ENCODE assay signal across 27 cellular contexts in genomic region chr9:99189186-99189585, GRCh38.
"Had no signal": no experiment of that assay in that cellular context is flagged by ENCODE, and none has a peak within 500 bp of the region (broad histone marks: within the 10 kb centered on the region; RNA-seq: fewer than 3 reads in every experiment).

No MANE protein-coding gene starts in this region.

- DNase-seq: activated CD4-positive, alpha-beta T cell treated with anti-CD3 and anti-CD28 coated beads for 48 hours; activated CD4-positive, alpha-beta T cell treated with anti-CD3 and anti-CD28 coated beads, Interleukin-2, amount 50 U/mL, for 1 hour; activated CD4-positive, alpha-beta T cell treated with anti-CD3 and anti-CD28 coated beads, Interleukin-2, amount 50 U/mL, for 48 hours; activated CD8-positive, alpha-beta memory T cell treated with anti-CD3 and anti-CD28 coated beads for 24 hours; activated CD8-positive, alpha-beta T cell treated with anti-CD3 and anti-CD28 coated beads for 36 hours; activated effector memory CD4-positive, alpha-beta T cell treated with Interleukin-2 at 50 U/mL for 16 hours; activated gamma-delta T cell treated with Interleukin-2 at 50 U/mL for 16 hours; activated naive CD4-positive, alpha-beta T cell treated with anti-CD3 and anti-CD28 coated beads, Interleukin-2, amount 50 U/mL, for 16 hours; activated naive CD4-positive, alpha-beta T cell treated with Interleukin-2 at 50 U/mL for 16 hours; activated T-cell treated with anti-CD3 and anti-CD28 coated beads, Interleukin-2, amount 50 U/mL, for 4 hours; amniotic stem cell; anterior cingulate cortex; brain microvascular endothelial cell; dermis blood vessel endothelial cell; effector CD4-positive, alpha-beta T cell; effector memory CD8-positive, alpha-beta T cell; erythroblast; esophagus squamous epithelium; foreskin melanocyte; head of caudate nucleus; T-helper 2 cell had no signal

- H3K4me3 Mint-ChIP-seq: activated CD8-positive, alpha-beta T cell treated with anti-CD3 and anti-CD28 coated beads for 36 hours; activated naive CD8-positive, alpha-beta T cell; activated T-cell treated with anti-CD3 and anti-CD28 coated beads, Interleukin-2, amount 50 U/mL, for 4 hours; activated T-helper 17 cell treated with anti-CD3 and anti-CD28 coated beads, Interleukin-2, amount 50 U/mL, for 72 hours; central memory CD8-positive, alpha-beta T cell; effector memory CD8-positive, alpha-beta T cell had no signal

- ATAC-seq: activated CD4-positive, CD25-positive, alpha-beta regulatory T cell treated with anti-CD3 and anti-CD28 coated beads, Interleukin-2, amount 50 U/mL, for 24 hours; activated CD8-positive, alpha-beta T cell treated with anti-CD3 and anti-CD28 coated beads for 36 hours; activated T-cell treated with anti-CD3 and anti-CD28 coated beads, Interleukin-2, amount 50 U/mL, for 4 hours; activated T-helper 17 cell treated with anti-CD3 and anti-CD28 coated beads, Interleukin-2, amount 50 U/mL, for 72 hours; effector memory CD8-positive, alpha-beta T cell; gastroesophageal sphincter had no signal

- H3K27me3 Mint-ChIP-seq: activated naive CD8-positive, alpha-beta T cell had no signal

- H3K36me3 ChIP-seq: brain microvascular endothelial cell, esophagus squamous epithelium, gastroesophageal sphincter had no signal

- H3K9me3 ChIP-seq: esophagus squamous epithelium, gastroesophageal sphincter had no signal

- H3K27me3 ChIP-seq: brain microvascular endothelial cell had no signal

- H3K4me3 ChIP-seq: coronary artery, esophagus squamous epithelium, gastroesophageal sphincter had no signal

- H3K9me3 Mint-ChIP-seq: activated CD8-positive, alpha-beta T cell treated with anti-CD3 and anti-CD28 coated beads for 36 hours; activated T-cell treated with anti-CD3 and anti-CD28 coated beads, Interleukin-2, amount 50 U/mL, for 4 hours; activated T-helper 17 cell treated with anti-CD3 and anti-CD28 coated beads, Interleukin-2, amount 50 U/mL, for 72 hours; central memory CD8-positive, alpha-beta T cell; effector memory CD8-positive, alpha-beta T cell had no signal

- H3K27ac ChIP-seq: brain microvascular endothelial cell, coronary artery, esophagus squamous epithelium, gastroesophageal sphincter had no signal

- H3K36me3 Mint-ChIP-seq: activated naive CD8-positive, alpha-beta T cell had no signal

- H3K27ac Mint-ChIP-seq: activated CD8-positive, alpha-beta T cell treated with anti-CD3 and anti-CD28 coated beads for 36 hours; activated naive CD8-positive, alpha-beta T cell; activated T-helper 17 cell treated with anti-CD3 and anti-CD28 coated beads, Interleukin-2, amount 50 U/mL, for 72 hours; effector memory CD8-positive, alpha-beta T cell had no signal
